Comparison of ENCODE assay signal across 19 cellular contexts in the genomic region with DNA sequence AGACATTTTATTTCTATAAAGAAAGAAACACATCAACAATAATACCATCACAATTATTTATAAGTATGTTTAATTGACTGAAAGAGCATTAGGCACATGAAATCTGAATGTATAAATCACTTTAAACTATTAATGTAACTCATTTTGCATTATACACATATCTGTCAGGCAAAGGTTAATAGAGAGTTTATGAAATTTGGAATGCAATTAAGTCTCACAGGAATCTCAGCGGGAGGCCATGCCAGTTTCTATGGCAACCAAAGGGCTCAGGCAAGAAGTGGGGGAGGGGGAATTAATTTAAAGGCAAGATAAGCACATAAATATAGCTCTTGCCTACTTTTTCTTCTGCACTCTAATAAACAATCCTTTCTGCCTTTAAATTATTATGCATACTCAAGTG.
A peak's percentile ranks its signal among the peaks of the same experiment; 100 is the strongest.
DNase-seq lines count a peak whose midpoint lies in the region; ATAC-seq, FAIRE-seq and TF ChIP-seq lines count a peak whose summit lies in the region.
"Had no signal": no experiment of that assay in that cellular context is flagged by ENCODE, and none has a peak within 500 bp of the region (broad histone marks: within the 10 kb centered on the region; RNA-seq: fewer than 3 reads in every experiment).

No MANE protein-coding gene starts in this region.

- H3K9me3 Mint-ChIP-seq in nephron progenitor cell: no peaks in the 10 kb centered on the region
- H3K9me3 Mint-ChIP-seq: activated T-helper 17 cell treated with anti-CD3 and anti-CD28 coated beads, Interleukin-2, amount 50 U/mL, for 72 hours; memory B cell; T-helper 1 cell treated with Interleukin-12 subunit alpha and Interleukin-12 subunit beta and Interleukin-4 antibody, amounts not matched to agents 30 μg/mL and 1 μg/mL, for 36 hours had no signal

- H3K4me1 Mint-ChIP-seq in nephron progenitor cell: peaks cover 20% of the 10 kb centered on the region
- H3K4me1 Mint-ChIP-seq: activated T-helper 17 cell treated with anti-CD3 and anti-CD28 coated beads, Interleukin-2, amount 50 U/mL, for 72 hours; memory B cell had no signal

- H3K36me3 ChIP-seq in vagina: no peaks in the 10 kb centered on the region
- H3K36me3 ChIP-seq: neutrophil had no signal

- in situ Hi-C loops in G401 (cut with HindIII; ENCODE audit: low sequenced_read_pairs): no loop called here

- H3K27me3 ChIP-seq in vagina: no peaks in the 10 kb centered on the region
- H3K27me3 ChIP-seq: neutrophil had no signal

- H3K36me3 Mint-ChIP-seq in nephron progenitor cell (ENCODE audit: low read depth): no peaks in the 10 kb centered on the region
- H3K36me3 Mint-ChIP-seq: memory B cell had no signal

- no peak for ATAC-seq in GM18867 (IDR thresholded peaks at IDR 0.05; ENCODE audit: unreplicated experiment)
- ATAC-seq: activated CD4-positive, CD25-positive, alpha-beta regulatory T cell treated with anti-CD3 and anti-CD28 coated beads, Interleukin-2, amount 50 U/mL, for 24 hours; activated T-helper 17 cell treated with anti-CD3 and anti-CD28 coated beads, Interleukin-2, amount 50 U/mL, for 72 hours; sciatic nerve had no signal

- DNase-seq in G401 (ENCODE audit: low spot score) (peak; percentile 36), NCI-H446 (lab: John Stamatoyannopoulos, UW) (peak; percentile 5 to 75), cerebellar cortex (ENCODE audit: low spot score) (peak; percentile 30), nephron progenitor cell (peak; percentile 26), posterior cingulate gyrus (no peak), vagina (ENCODE audit: extremely low spot score in 2 of 2) (no peak), GM12892 (ENCODE audit: insufficient read length) (no peak)
- DNase-seq: GF-D8; NCI-H2029; stimulated activated CD4-positive, alpha-beta T cell treated with anti-CD3 and anti-CD28 coated beads, Interleukin-1b, Interleukin-23, amount 100 ng/mL, for 48 hours had no signal

- FAIRE-seq in GM12892 (lab: Jason Lieb, UNC): no peak
- FAIRE-seq: endothelial cell of umbilical vein, HTR-8/SVneo had no signal

- intact Hi-C loops in posterior cingulate gyrus (cut with DNase I) (no loop called here), vagina (cut with DNase I) (no loop called here)

- TF ChIP-seq POLR2A in vagina (IDR thresholded peaks at IDR 0.05) (no peak), GM12892 (IDR thresholded peaks at IDR 0.05; ENCODE audit: low read depth, low read length) (no peak)

- no peak for TF ChIP-seq CTCF in nephron progenitor cell (IDR thresholded peaks at IDR 0.05)
- TF ChIP-seq CTCF in vagina (IDR thresholded peaks at IDR 0.05): no peak

- no peak overlapping the region for H3K4me3 ChIP-seq in vagina

- no peaks in the 10 kb centered on the region for H3K4me1 ChIP-seq in vagina

- H3K27me3 Mint-ChIP-seq in nephron progenitor cell (ENCODE audit: low read depth, poor library complexity): peaks cover 16% of the 10 kb centered on the region

- H3K9me3 ChIP-seq in vagina: no peaks in the 10 kb centered on the region
- H3K9me3 ChIP-seq: neutrophil had no signal

- no peak overlapping the region for H3K4me3 Mint-ChIP-seq in nephron progenitor cell
- H3K4me3 Mint-ChIP-seq: activated T-helper 17 cell treated with anti-CD3 and anti-CD28 coated beads, Interleukin-2, amount 50 U/mL, for 72 hours; memory B cell; T-helper 1 cell treated with Interleukin-12 subunit alpha and Interleukin-12 subunit beta and Interleukin-4 antibody, amounts not matched to agents 30 μg/mL and 1 μg/mL, for 36 hours had no signal

- H3K27ac Mint-ChIP-seq in nephron progenitor cell: no peak overlapping the region
- H3K27ac Mint-ChIP-seq: activated T-helper 17 cell treated with anti-CD3 and anti-CD28 coated beads, Interleukin-2, amount 50 U/mL, for 72 hours; memory B cell; T-helper 1 cell treated with Interleukin-12 subunit alpha and Interleukin-12 subunit beta and Interleukin-4 antibody, amounts not matched to agents 30 μg/mL and 1 μg/mL, for 36 hours had no signal

- H3K27ac ChIP-seq in vagina: no peak overlapping the region
- H3K27ac ChIP-seq: neutrophil had no signal

Comparison
In these comparisons a context has a peak if more than half of its experiments do, and no peak if none do; other contexts are left out.
1. DNase-seq: peak in G401 (single experiment), NCI-H446 (2 of 2), cerebellar cortex (single experiment) and nephron progenitor cell (single experiment); none in posterior cingulate gyrus (0 of 10), vagina (0 of 2) and GM12892 (single experiment).